8 cellular contexts compared by ENCODE assay signal in the genomic region with DNA sequence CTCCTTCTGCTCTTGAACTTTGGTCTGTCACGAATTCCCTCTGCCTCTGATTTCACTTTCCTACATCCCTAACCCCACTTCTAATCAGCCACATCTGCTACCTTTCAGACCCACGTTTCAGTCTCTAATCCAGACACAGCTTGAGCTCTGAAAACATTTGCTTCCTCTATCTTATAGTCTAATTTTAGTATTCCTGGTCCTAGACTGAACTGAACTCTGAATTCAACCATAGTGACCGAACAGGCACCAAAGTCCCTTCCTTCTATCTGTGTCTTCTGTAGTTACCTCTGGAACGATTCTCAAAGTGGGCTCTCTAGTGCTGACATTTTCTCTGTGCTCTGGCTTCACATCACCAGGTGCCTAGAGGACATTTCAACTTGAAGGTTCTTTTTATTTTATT.
"Had no signal": no experiment of that assay in that cellular context is flagged by ENCODE, and none has a peak within 500 bp of the region (broad histone marks: within the 10 kb centered on the region; RNA-seq: fewer than 3 reads in every experiment).

No MANE protein-coding gene starts in this region.

- H3K4me3 ChIP-seq: GM23248, HAP-1 had no signal

- H3K4me1 ChIP-seq: HAP-1 had no signal

- ATAC-seq: HCT116, HepG2 had no signal

- H2AFZ ChIP-seq: GM23248 had no signal

- H3K27ac ChIP-seq: GM23248, HL-60 had no signal

- H3K9me3 ChIP-seq: HAP-1 had no signal

- DNase-seq: GM23248, GOT3, H7, HFFc6 had no signal

- H3K36me3 ChIP-seq: HAP-1 had no signal

- H3K9ac ChIP-seq: GM23248 had no signal
